Comparison of ENCODE assay signal across 9 cellular contexts in genomic region chr12:132344601-132345000, GRCh38. TPM values are rescaled to one million over a fixed set of nuclear protein-coding genes. Genes with fewer than 3 reads are reported as not detected.
"Had no signal": no experiment of that assay in that cellular context is flagged by ENCODE, and none has a peak within 500 bp of the region (broad histone marks: within the 10 kb centered on the region; RNA-seq: fewer than 3 reads in every experiment).

No MANE protein-coding gene starts in this region.

- H3K27ac Mint-ChIP-seq: GM23338, HFFc6 had no signal

- H3K27ac ChIP-seq: HL-60 had no signal

- H3K4me3 Mint-ChIP-seq: GM23338, HFFc6 had no signal

- H3K4me2 ChIP-seq: GM23338 had no signal

- DNase-seq: H7, HFFc6, KG1 had no signal

- H3K4me1 ChIP-seq: HAP-1 had no signal

- H3K9me3 ChIP-seq: HAP-1 had no signal

- H3K36me3 ChIP-seq: HAP-1 had no signal

- H3K4me3 ChIP-seq: GM23338, HAP-1 had no signal

- H3K9me3 Mint-ChIP-seq: GM23338 had no signal

- H3K36me3 Mint-ChIP-seq: IgD-negative memory B cell had no signal

- H2AFZ ChIP-seq: GM23338 had no signal

RNA-seq across cellular contexts. Expression of gene GALNT9, which starts 15.2 kb away (rescaled TPM):
- total RNA-seq: HFFc6, HT1080 had no signal
- polyA plus RNA-seq: HepG2 had no signal
